In genomic region chr2:29910960-29911359, GRCh38 we compare ENCODE assay signal across 2 cellular contexts.
A peak's percentile ranks its signal among the peaks of the same experiment; 100 is the strongest.
TF ChIP-seq lines count a peak whose summit lies in the region.

No MANE protein-coding gene starts in this region.

TF ChIP-seq in SK-N-SH, 30 proteins besides CTCF, POLR2A, EP300 and RAD21:
- TF ChIP-seq, protein P1, sequence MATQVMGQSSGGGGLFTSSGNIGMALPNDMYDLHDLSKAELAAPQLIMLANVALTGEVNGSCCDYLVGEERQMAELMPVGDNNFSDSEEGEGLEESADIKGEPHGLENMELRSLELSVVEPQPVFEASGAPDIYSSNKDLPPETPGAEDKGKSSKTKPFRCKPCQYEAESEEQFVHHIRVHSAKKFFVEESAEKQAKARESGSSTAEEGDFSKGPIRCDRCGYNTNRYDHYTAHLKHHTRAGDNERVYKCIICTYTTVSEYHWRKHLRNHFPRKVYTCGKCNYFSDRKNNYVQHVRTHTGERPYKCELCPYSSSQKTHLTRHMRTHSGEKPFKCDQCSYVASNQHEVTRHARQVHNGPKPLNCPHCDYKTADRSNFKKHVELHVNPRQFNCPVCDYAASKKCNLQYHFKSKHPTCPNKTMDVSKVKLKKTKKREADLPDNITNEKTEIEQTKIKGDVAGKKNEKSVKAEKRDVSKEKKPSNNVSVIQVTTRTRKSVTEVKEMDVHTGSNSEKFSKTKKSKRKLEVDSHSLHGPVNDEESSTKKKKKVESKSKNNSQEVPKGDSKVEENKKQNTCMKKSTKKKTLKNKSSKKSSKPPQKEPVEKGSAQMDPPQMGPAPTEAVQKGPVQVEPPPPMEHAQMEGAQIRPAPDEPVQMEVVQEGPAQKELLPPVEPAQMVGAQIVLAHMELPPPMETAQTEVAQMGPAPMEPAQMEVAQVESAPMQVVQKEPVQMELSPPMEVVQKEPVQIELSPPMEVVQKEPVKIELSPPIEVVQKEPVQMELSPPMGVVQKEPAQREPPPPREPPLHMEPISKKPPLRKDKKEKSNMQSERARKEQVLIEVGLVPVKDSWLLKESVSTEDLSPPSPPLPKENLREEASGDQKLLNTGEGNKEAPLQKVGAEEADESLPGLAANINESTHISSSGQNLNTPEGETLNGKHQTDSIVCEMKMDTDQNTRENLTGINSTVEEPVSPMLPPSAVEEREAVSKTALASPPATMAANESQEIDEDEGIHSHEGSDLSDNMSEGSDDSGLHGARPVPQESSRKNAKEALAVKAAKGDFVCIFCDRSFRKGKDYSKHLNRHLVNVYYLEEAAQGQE (IDR thresholded peaks at IDR 0.05; ENCODE audit: low read depth, low read length) = peak; percentile 83; the same call in 1 of the 2 replicates
- TF ChIP-seq EZH2phosphoT487 (IDR thresholded peaks at IDR 0.05; ENCODE audit: borderline replicate concordance, low read depth) = no peak

TF ChIP-seq in SK-N-SH treated with all-trans-retinoic acid at 6 μM for 48 hours, 23 proteins besides CTCF, POLR2A, EP300 and RAD21 (continued from another document):
- TF ChIP-seq CREB5 (CRISPR knock-in tag; IDR thresholded peaks at IDR 0.05; ENCODE audit: low read depth) (no peak), ZNF70 (CRISPR knock-in tag; IDR thresholded peaks at IDR 0.05) (no peak), BACH2 (CRISPR knock-in tag; IDR thresholded peaks at IDR 0.05; ENCODE audit: borderline replicate concordance) (no peak), POU6F1 (CRISPR knock-in tag; IDR thresholded peaks at IDR 0.05; ENCODE audit: borderline replicate concordance, low read depth) (no peak)
